Comparison of ENCODE assay signal across 26 cellular contexts in the genomic region with DNA sequence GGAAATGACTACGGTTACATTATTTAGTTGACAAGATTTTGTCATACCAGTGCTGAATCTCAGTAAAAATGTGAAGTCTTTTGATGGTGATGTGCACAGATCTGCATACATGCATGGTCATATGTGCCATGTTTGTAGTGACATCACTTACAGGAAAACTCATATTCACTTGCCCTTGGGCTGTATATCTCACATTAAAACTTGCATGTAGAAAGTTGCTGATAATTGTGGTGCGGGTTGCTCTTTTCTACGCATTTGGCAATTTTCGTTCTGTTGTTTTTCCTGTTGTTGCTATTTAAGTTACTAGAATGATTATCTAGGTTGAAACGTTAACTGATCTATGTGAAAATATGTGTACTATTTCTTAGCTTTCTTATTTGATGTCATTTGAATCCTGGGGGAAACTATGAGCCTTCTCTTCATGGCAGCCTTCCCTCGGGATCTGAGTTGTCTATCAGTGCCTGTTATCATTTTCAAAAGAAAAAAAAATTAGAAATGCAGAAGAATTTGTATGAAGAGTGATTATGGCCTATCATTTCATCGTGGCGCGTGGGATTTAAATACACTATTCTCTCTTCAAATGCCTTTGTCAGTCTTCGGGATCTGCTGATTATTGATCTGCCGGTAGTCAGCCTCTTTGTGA.
"Had no signal": no experiment of that assay in that cellular context is flagged by ENCODE, and none has a peak within 500 bp of the region (broad histone marks: within the 10 kb centered on the region; RNA-seq: fewer than 3 reads in every experiment).

No MANE protein-coding gene starts in this region.

- H3K4me3 ChIP-seq: gastroesophageal sphincter, heart left ventricle, neural progenitor cell, right atrium auricular region, transverse colon, uterus had no signal

- H3K9me3 ChIP-seq: uterus had no signal

- H3K27ac Mint-ChIP-seq: activated B cell treated with CpG ODN at 0.5 μM for 24 hours; activated naive CD8-positive, alpha-beta T cell treated with anti-CD3 and anti-CD28 coated beads for 36 hours; endodermal cell; naive thymus-derived CD4-positive, alpha-beta T cell; neural progenitor cell; progenitor cell of endocrine pancreas; stimulated activated naive B cell treated with anti-CD40 and anti-IgM and Interleukin-4, amounts not matched to agents 10 μg/mL and 1 μg/mL and 100 μg/mL, for 72 hours had no signal

- H3K9me3 Mint-ChIP-seq: activated naive CD8-positive, alpha-beta T cell treated with anti-CD3 and anti-CD28 coated beads for 36 hours had no signal

- H3K27me3 Mint-ChIP-seq: activated B cell treated with CpG ODN at 0.5 μM for 24 hours; activated naive CD8-positive, alpha-beta T cell treated with anti-CD3 and anti-CD28 coated beads for 36 hours; progenitor cell of endocrine pancreas; stimulated activated naive B cell treated with anti-CD40 and anti-IgM and Interleukin-4, amounts not matched to agents 10 μg/mL and 1 μg/mL and 100 μg/mL, for 72 hours had no signal

- H3K36me3 Mint-ChIP-seq: activated naive CD8-positive, alpha-beta T cell treated with anti-CD3 and anti-CD28 coated beads for 36 hours; naive thymus-derived CD4-positive, alpha-beta T cell; neural progenitor cell; stimulated activated naive B cell treated with anti-CD40 and anti-IgM and Interleukin-4, amounts not matched to agents 10 μg/mL and 1 μg/mL and 100 μg/mL, for 72 hours had no signal

- H3K4me2 ChIP-seq: neural progenitor cell had no signal

- H3K36me3 ChIP-seq: gastroesophageal sphincter, heart left ventricle, neural progenitor cell, right atrium auricular region, transverse colon, uterus had no signal

- DNase-seq: activated B cell treated with CpG ODN at 0.5 μM for 24 hours; activated CD4-positive, alpha-beta T cell treated with anti-CD3 and anti-CD28 coated beads for 4 hours; activated CD4-positive, alpha-beta T cell treated with anti-CD3 and anti-CD28 coated beads, Interleukin-2, amount 50 U/mL, for 48 hours; activated CD8-positive, alpha-beta memory T cell treated with anti-CD3 and anti-CD28 coated beads, Interleukin-2, amount 50 U/mL, for 48 hours; activated naive CD4-positive, alpha-beta T cell treated with Interleukin-2 at 50 U/mL for 16 hours; activated naive CD8-positive, alpha-beta T cell treated with anti-CD3 and anti-CD28 coated beads for 36 hours; activated T-cell treated with anti-CD3 and anti-CD28 coated beads, Interleukin-2, amount 50 U/mL, for 4 hours; amniotic stem cell; cerebellar nuclear complex; cortex of kidney; endodermal cell; heart left ventricle; left cardiac atrium; mesendoderm; naive thymus-derived CD4-positive, alpha-beta T cell; small intestine; stimulated activated CD4-positive, alpha-beta T cell treated with anti-CD3 and anti-CD28 coated beads, Interleukin-15, amount 100 ng/mL, for 24 hours; stimulated activated naive B cell treated with anti-CD40 and anti-IgM and Interleukin-4, amounts not matched to agents 10 μg/mL and 1 μg/mL and 100 μg/mL, for 72 hours; T-helper 9 cell; transverse colon; uterus had no signal

- ATAC-seq: activated T-cell treated with anti-CD3 and anti-CD28 coated beads, Interleukin-2, amount 50 U/mL, for 4 hours; gastroesophageal sphincter; heart left ventricle; naive thymus-derived CD4-positive, alpha-beta T cell; stimulated activated naive B cell treated with anti-CD40 and anti-IgM and Interleukin-4, amounts not matched to agents 10 μg/mL and 1 μg/mL and 100 μg/mL, for 72 hours had no signal

- H3K27ac ChIP-seq: gastroesophageal sphincter, heart left ventricle, neural progenitor cell, right atrium auricular region, transverse colon, uterus had no signal

- H3K4me1 Mint-ChIP-seq: activated B cell treated with CpG ODN at 0.5 μM for 24 hours; activated naive CD8-positive, alpha-beta T cell treated with anti-CD3 and anti-CD28 coated beads for 36 hours; endodermal cell; naive thymus-derived CD4-positive, alpha-beta T cell; stimulated activated naive B cell treated with anti-CD40 and anti-IgM and Interleukin-4, amounts not matched to agents 10 μg/mL and 1 μg/mL and 100 μg/mL, for 72 hours had no signal

- H3K9ac ChIP-seq: neural progenitor cell had no signal

- H3K27me3 ChIP-seq: gastroesophageal sphincter, heart left ventricle, neural progenitor cell, right atrium auricular region, transverse colon, uterus had no signal

- FAIRE-seq: bronchial epithelial cell, small intestine had no signal

- H3K4me1 ChIP-seq: gastroesophageal sphincter, heart left ventricle, right atrium auricular region, transverse colon, uterus had no signal

- H3K4me3 Mint-ChIP-seq: activated B cell treated with CpG ODN at 0.5 μM for 24 hours; activated naive CD8-positive, alpha-beta T cell treated with anti-CD3 and anti-CD28 coated beads for 36 hours; activated T-cell treated with anti-CD3 and anti-CD28 coated beads, Interleukin-2, amount 50 U/mL, for 4 hours; endodermal cell; naive thymus-derived CD4-positive, alpha-beta T cell; neural progenitor cell; stimulated activated naive B cell treated with anti-CD40 and anti-IgM and Interleukin-4, amounts not matched to agents 10 μg/mL and 1 μg/mL and 100 μg/mL, for 72 hours had no signal

- H2AFZ ChIP-seq: neural progenitor cell had no signal
